ENCODE assay signal across 16 cellular contexts in genomic region chr17:6240001-6240400, GRCh38.
DNase-seq lines count a peak whose midpoint lies in the region; ATAC-seq and TF ChIP-seq lines count a peak whose summit lies in the region.
"Had no signal": no experiment of that assay in that cellular context is flagged by ENCODE, and none has a peak within 500 bp of the region (broad histone marks: within the 10 kb centered on the region; RNA-seq: fewer than 3 reads in every experiment).

No MANE protein-coding gene starts in this region.

- H3K4me2 ChIP-seq in PC-3 (ENCODE audit: low read length) (peak overlapping the region; percentile 62), osteoblast (ENCODE audit: insufficient read depth, low read length) (no peak overlapping the region)
- H3K4me2 ChIP-seq: BLaER1 treated with 17β-estradiol and CSF1 and Interleukin-3, amounts not matched to agents 10 nM and 100 nM had no signal

- H3K9me2 ChIP-seq in PC-3 (replicated peaks; ENCODE audit: low read length), result no peaks in the 10 kb centered on the region

- TF ChIP-seq CTCF in PC-3 (conservative IDR thresholded peaks at IDR 0.05; ENCODE audit: low read depth, low read length), result no peak
- no peak for TF ChIP-seq CTCF in coronary artery (IDR thresholded peaks at IDR 0.05)
- no peak for TF ChIP-seq CTCF in nephron (IDR thresholded peaks at IDR 0.05; ENCODE audit: unreplicated experiment in 3 of 3)
- TF ChIP-seq CTCF in osteoblast (IDR thresholded peaks at IDR 0.05; ENCODE audit: extremely low read depth, low read depth, low read length), result no peak

- H3K4me3 Mint-ChIP-seq in nephron, result peak overlapping the region in 2 of 3 experiments; percentile 26 to 29
- H3K4me3 Mint-ChIP-seq: CD4-positive, CD25-positive, alpha-beta regulatory T cell had no signal

- peak overlapping the region; percentile 92 for H3K27ac ChIP-seq in PC-3 (ENCODE audit: low read length)
- no peak overlapping the region for H3K27ac ChIP-seq in coronary artery
- H3K27ac ChIP-seq in osteoblast (ENCODE audit: low read depth, low read length), result no peak overlapping the region
- H3K27ac ChIP-seq: BLaER1 treated with 17β-estradiol and CSF1 and Interleukin-3, amounts not matched to agents 10 nM and 100 nM; GM23248; HL-60 had no signal

- DNase-seq in PC-3 (no peak), coronary artery (ENCODE audit: low spot score) (peak; percentile 50), osteoblast (ENCODE audit: insufficient read length, low spot score, missing footprints) (peak; percentile 13), hepatic stellate cell (ENCODE audit: low spot score) (no peak), amniotic stem cell (lab: John Stamatoyannopoulos, UW) (no peak)
- no peak for DNase-seq in activated naive CD4-positive, alpha-beta T cell treated with anti-CD3 and anti-CD28 coated beads, Interleukin-2, amount 50 U/mL, for 72 hours (ENCODE audit: low spot score in 2 of 2)
- DNase-seq: ACHN; CD4-positive, CD25-positive, alpha-beta regulatory T cell; DMS53; GF-D8; GM23248 had no signal

- CTCF ChIA-PET in PC-3 (lab: Charles Lee), result interaction anchor here (0.7 kb wide), 1 partner anchor 15 kb away, joined by 3 read pairs; no protein-coding TSS in a partner anchor

- H3K79me2 ChIP-seq in PC-3 (ENCODE audit: low read length) (no peaks in the 10 kb centered on the region), osteoblast (ENCODE audit: insufficient read depth, low read length) (no peaks in the 10 kb centered on the region)

- intact Hi-C loops in PC-3 (cut with micrococcal nuclease), result no loop called here

- POLR2A ChIA-PET in PC-3 (lab: Charles Lee; ENCODE audit: unreplicated experiment), result no interaction called here

- H3K36me3 Mint-ChIP-seq in nephron (ENCODE audit: low read depth), result no peaks in the 10 kb centered on the region
- H3K36me3 Mint-ChIP-seq in activated naive CD4-positive, alpha-beta T cell treated with anti-CD3 and anti-CD28 coated beads, Interleukin-2, amount 50 U/mL, for 72 hours, result no peaks in the 10 kb centered on the region
- H3K36me3 Mint-ChIP-seq: CD4-positive, CD25-positive, alpha-beta regulatory T cell had no signal

- no peaks in the 10 kb centered on the region for H4K20me1 ChIP-seq in PC-3 (ENCODE audit: low read length)
- H4K20me1 ChIP-seq in osteoblast (ENCODE audit: insufficient read depth, low read length), result no peaks in the 10 kb centered on the region

- no peaks in the 10 kb centered on the region for H3K27me3 ChIP-seq in PC-3 (ENCODE audit: low read length)
- H3K27me3 ChIP-seq in osteoblast (ENCODE audit: insufficient read depth, low read length), result peaks cover 26% of the 10 kb centered on the region

- H3K27me3 Mint-ChIP-seq in nephron (ENCODE audit: low read depth), result peaks cover 66% of the 10 kb centered on the region

- no peak overlapping the region for H3K27ac Mint-ChIP-seq in nephron
- no peak overlapping the region for H3K27ac Mint-ChIP-seq in activated naive CD4-positive, alpha-beta T cell treated with anti-CD3 and anti-CD28 coated beads, Interleukin-2, amount 50 U/mL, for 72 hours
- H3K27ac Mint-ChIP-seq: CD4-positive, CD25-positive, alpha-beta regulatory T cell had no signal

- ATAC-seq in PC-3 (no peak), GM19463 (IDR thresholded peaks at IDR 0.05; ENCODE audit: unreplicated experiment) (no peak)
- no peak for ATAC-seq in activated naive CD4-positive, alpha-beta T cell treated with anti-CD3 and anti-CD28 coated beads, Interleukin-2, amount 50 U/mL, for 72 hours

- H3K4me3 ChIP-seq in PC-3 (ENCODE audit: low read length) (no peak overlapping the region), coronary artery (no peak overlapping the region), osteoblast (ENCODE audit: insufficient read depth, low read length) (no peak overlapping the region)
- H3K4me3 ChIP-seq: BLaER1 treated with 17β-estradiol and CSF1 and Interleukin-3, amounts not matched to agents 10 nM and 100 nM; GM23248; HAP-1 had no signal

- H3K4me1 Mint-ChIP-seq in nephron, result no peaks in the 10 kb centered on the region
- H3K4me1 Mint-ChIP-seq: CD4-positive, CD25-positive, alpha-beta regulatory T cell had no signal

- H3K4me1 ChIP-seq in PC-3 (ENCODE audit: insufficient read depth, low read length) (peaks cover 47% of the 10 kb centered on the region), osteoblast (ENCODE audit: insufficient read depth, low read length) (no peaks in the 10 kb centered on the region)
- H3K4me1 ChIP-seq: BLaER1 treated with 17β-estradiol and CSF1 and Interleukin-3, amounts not matched to agents 10 nM and 100 nM; HAP-1 had no signal

- no peaks in the 10 kb centered on the region for H3F3A ChIP-seq in PC-3 (ENCODE audit: low read length, unreplicated experiment)

- H3K36me3 ChIP-seq in PC-3 (ENCODE audit: low read depth, low read length) (no peaks in the 10 kb centered on the region), osteoblast (ENCODE audit: insufficient read depth, low read length) (no peaks in the 10 kb centered on the region)
- H3K36me3 ChIP-seq: BLaER1 treated with 17β-estradiol and CSF1 and Interleukin-3, amounts not matched to agents 10 nM and 100 nM; HAP-1 had no signal

- H3K9me3 ChIP-seq in PC-3 (ENCODE audit: low read length) (no peaks in the 10 kb centered on the region), osteoblast (ENCODE audit: low read depth, low read length) (no peaks in the 10 kb centered on the region)
- H3K9me3 ChIP-seq: BLaER1 treated with 17β-estradiol and CSF1 and Interleukin-3, amounts not matched to agents 10 nM and 100 nM; HAP-1 had no signal

- no TSS peak for BruUV-seq in PC-3 (replicated peaks; lab: Mats Ljungman, UMichigan)

- H2AFZ ChIP-seq in PC-3 (ENCODE audit: low read length), result 0 out of 2 replicates have a peak overlapping the region, but pooled peaks have one; percentile 12
- H2AFZ ChIP-seq in osteoblast (ENCODE audit: low read length), result no peak overlapping the region
- H2AFZ ChIP-seq: GM23248 had no signal

- peak overlapping the region; percentile 37 for H3K9ac ChIP-seq in PC-3 (ENCODE audit: low read length)
- H3K9ac ChIP-seq: BLaER1 treated with 17β-estradiol and CSF1 and Interleukin-3, amounts not matched to agents 10 nM and 100 nM; GM23248 had no signal

- H3K9me3 Mint-ChIP-seq in nephron, result no peaks in the 10 kb centered on the region
- H3K9me3 Mint-ChIP-seq in activated naive CD4-positive, alpha-beta T cell treated with anti-CD3 and anti-CD28 coated beads, Interleukin-2, amount 50 U/mL, for 72 hours, result no peaks in the 10 kb centered on the region
- H3K9me3 Mint-ChIP-seq: CD4-positive, CD25-positive, alpha-beta regulatory T cell had no signal

Comparison
In these comparisons a context has a peak if more than half of its experiments do, and no peak if none do; other contexts are left out.
1. DNase-seq: peak in coronary artery (single experiment) and osteoblast (single experiment); none in PC-3 (single experiment), activated naive CD4-positive, alpha-beta T cell treated with anti-CD3 and anti-CD28 coated beads, Interleukin-2, amount 50 U/mL, for 72 hours (0 of 2), hepatic stellate cell (single experiment) and amniotic stem cell (single experiment).